Comparison of ENCODE assay signal across 10 cellular contexts in the genomic region with DNA sequence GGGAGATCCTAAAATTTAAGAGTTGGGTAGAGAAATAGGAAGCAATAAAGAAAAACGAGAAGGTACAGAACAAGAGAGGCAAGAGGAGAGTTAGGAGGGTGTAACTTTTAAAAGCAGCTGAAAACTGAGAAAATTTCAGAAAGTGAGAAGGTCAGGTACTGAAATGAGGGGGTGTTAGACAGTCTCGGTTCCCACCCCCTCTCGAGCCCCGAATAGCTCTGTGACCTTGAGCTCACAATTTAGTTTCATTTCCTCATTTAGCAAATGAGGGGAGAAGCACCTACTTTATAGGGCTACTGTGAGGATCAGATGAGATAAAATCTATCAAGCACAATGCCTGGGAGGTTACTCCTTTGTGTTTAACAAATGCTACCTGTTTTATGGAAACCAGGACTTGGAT. TPM values are rescaled to one million over a fixed set of nuclear protein-coding genes. Genes with fewer than 3 reads are reported as not detected.
A peak's percentile ranks its signal among the peaks of the same experiment; 100 is the strongest.
DNase-seq lines count a peak whose midpoint lies in the region; ATAC-seq lines count a peak whose summit lies in the region.
"Had no signal": no experiment of that assay in that cellular context is flagged by ENCODE, and none has a peak within 500 bp of the region (broad histone marks: within the 10 kb centered on the region; RNA-seq: fewer than 3 reads in every experiment).

No MANE protein-coding gene starts in this region.

- peak; percentile 93 for ATAC-seq in GM19025 (IDR thresholded peaks at IDR 0.05; ENCODE audit: low read depth, unreplicated experiment)
- ATAC-seq in HG02571 (IDR thresholded peaks at IDR 0.05; ENCODE audit: unreplicated experiment): peak; percentile 96
- no peak for ATAC-seq in left lobe of liver

- H3K27ac ChIP-seq in muscle layer of duodenum (ENCODE audit: low read length): peak overlapping the region; percentile 13

- peaks cover 0 to 9% of the 10 kb centered on the region in 2 donors for H3K4me1 ChIP-seq in muscle layer of duodenum (ENCODE audit: control insufficient read depth in 1 of 2, insufficient read depth in 2 of 2, low read length in 2 of 2)

- peak; percentile 66 for DNase-seq in HT-29 (ENCODE audit: low spot score)
- no peak for DNase-seq in HuH-7 (ENCODE audit: low spot score)
- DNase-seq in left lobe of liver (ENCODE audit: low spot score): no peak
- DNase-seq in islet precursor cell: no peak
- DNase-seq: activated naive CD4-positive, alpha-beta T cell treated with anti-CD3 and anti-CD28 coated beads for 36 hours; nucleus accumbens; stimulated activated naive CD4-positive, alpha-beta T cell had no signal

- peak overlapping the region in 1 of 2 donors; percentile 26 for H3K4me3 ChIP-seq in muscle layer of duodenum (ENCODE audit: low read depth in 1 of 2, low read length in 2 of 2)

- no peaks in the 10 kb centered on the region for H3K9me3 ChIP-seq in muscle layer of duodenum (ENCODE audit: control insufficient read depth in 1 of 2, low read length in 2 of 2)

- no peaks in the 10 kb centered on the region for H3K36me3 ChIP-seq in muscle layer of duodenum (ENCODE audit: control insufficient read depth in 1 of 2, insufficient read depth in 2 of 2, low read length in 2 of 2)

- peaks cover 5% of the 10 kb centered on the region for H3K27me3 ChIP-seq in muscle layer of duodenum (ENCODE audit: low read depth, low read length)

RNA-seq across cellular contexts. Expression of a gene that starts 4.8 kb away (rescaled TPM):
- 36.0 and 36.2 TPM in 2 replicates for total RNA-seq in HT-29 (2014; rRNA removed; shearing (Covaris generic))
- total RNA-seq in left lobe of liver: 0.15 TPM
- total RNA-seq: activated naive CD4-positive, alpha-beta T cell treated with anti-CD3 and anti-CD28 coated beads for 36 hours had no signal

Comparison
In these comparisons a context has a peak if more than half of its experiments do, and no peak if none do; other contexts are left out.
1. RNA of a gene that starts 4.8 kb away (total RNA-seq): 36.0 to 36.2 TPM in HT-29; 0.15 TPM in left lobe of liver (single experiment); every median in the first group is over 10 times any median in the second.